ENCODE assay signal across 8 cellular contexts in the genomic region with DNA sequence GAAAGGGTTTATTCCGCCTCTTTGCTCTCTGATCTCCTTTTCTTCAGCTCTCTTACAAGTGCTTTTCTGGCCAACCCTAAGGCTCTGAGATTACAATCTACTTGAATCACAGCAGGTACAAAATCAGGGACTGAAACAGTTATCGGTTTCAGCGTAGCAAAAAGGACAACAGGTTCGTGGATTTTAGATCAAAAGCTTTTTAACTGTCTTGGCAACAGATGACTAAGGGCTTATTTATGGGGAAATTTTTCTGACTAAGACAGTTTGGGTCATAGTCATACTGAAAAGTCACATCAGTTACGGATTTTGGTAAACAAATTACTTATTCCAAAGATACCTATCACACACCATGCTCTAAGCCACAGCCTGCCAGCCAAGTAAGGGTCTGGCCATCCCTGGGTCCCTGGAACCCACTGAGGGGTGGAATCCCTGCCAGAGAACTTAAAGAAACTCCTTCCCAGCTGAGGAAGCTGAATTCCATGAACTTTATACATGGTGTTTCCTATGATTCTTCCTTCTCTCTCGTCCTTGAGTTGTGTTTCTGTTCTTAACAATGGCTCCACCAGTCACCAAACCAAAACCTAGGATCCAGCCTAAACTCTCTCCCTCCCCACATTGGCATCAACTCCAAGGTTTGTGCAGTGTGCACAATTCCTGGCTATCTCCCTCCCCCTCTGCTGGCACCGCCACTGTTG.
DNase-seq lines count a peak whose midpoint lies in the region; ATAC-seq and TF ChIP-seq lines count a peak whose summit lies in the region.

No MANE protein-coding gene starts in this region.

- POLR2A ChIA-PET in OCI-LY7 (lab: Charles Lee), result interaction anchor here (0.6 to 1.3 kb wide), 4 partner anchors 11 to 100 kb away, joined by 3 to 4 read pairs (median 4); no protein-coding TSS in a partner anchor

- no peaks in the 10 kb centered on the region for H3K9me3 Mint-ChIP-seq in nephron progenitor cell

- H3K9me3 ChIP-seq in OCI-LY7 (ENCODE audit: low read length), result no peaks in the 10 kb centered on the region

- CTCF ChIA-PET in OCI-LY7 (lab: Charles Lee; ENCODE audit: unreplicated experiment), result no interaction called here

- H3K4me3 ChIP-seq in OCI-LY7 (ENCODE audit: low read depth, low read length, poor library complexity, severe bottlenecking), result peak overlapping the region; percentile 81

- DNase-seq in activated CD4-positive, alpha-beta T cell treated with anti-CD3 and anti-CD28 coated beads for 4 hours, result peak; percentile 36 to 39
- DNase-seq in activated CD4-positive, alpha-beta T cell treated with anti-CD3 and anti-CD28 coated beads, Interleukin-2, amount 50 U/mL, for 4 hours, result no peak
- DNase-seq in OCI-LY7 (ENCODE audit: low spot score), result no peak
- DNase-seq in nephron progenitor cell, result no peak
- DNase-seq in ecto neural progenitor cell (ENCODE audit: low spot score), result no peak
- no peak for DNase-seq in superior temporal gyrus (ENCODE audit: extremely low spot score)

- no peak overlapping the region; the same call in 1 of the 2 replicates for H2AFZ ChIP-seq in OCI-LY7 (ENCODE audit: low read length)

- peaks cover 36% of the 10 kb centered on the region for H3K4me1 Mint-ChIP-seq in nephron progenitor cell

- TF ChIP-seq CTCF in OCI-LY7 (conservative IDR thresholded peaks at IDR 0.05; ENCODE audit: low read length), result no peak
- TF ChIP-seq CTCF in nephron progenitor cell (IDR thresholded peaks at IDR 0.05), result no peak

- no peaks in the 10 kb centered on the region for H3K9me2 ChIP-seq in OCI-LY7 (ENCODE audit: insufficient read depth, low read length)

- H3K4me2 ChIP-seq in OCI-LY7 (ENCODE audit: low read length), result peak overlapping the region; percentile 93

- BruUV-seq in OCI-LY7 (replicated peaks; lab: Mats Ljungman, UMichigan), result no TSS peak

- peak overlapping the region; percentile 92 for H3K4me3 Mint-ChIP-seq in nephron progenitor cell

- peaks cover 33% of the 10 kb centered on the region for H3K79me2 ChIP-seq in OCI-LY7 (ENCODE audit: insufficient read depth, low read depth, low read length)

- peaks cover 64% of the 10 kb centered on the region for H3K4me1 ChIP-seq in OCI-LY7 (ENCODE audit: insufficient read depth, low read length, poor library complexity, severe bottlenecking)

- no peak overlapping the region for H3K27ac Mint-ChIP-seq in nephron progenitor cell

- peaks cover 10% of the 10 kb centered on the region for H3K36me3 Mint-ChIP-seq in nephron progenitor cell (ENCODE audit: low read depth)

- H3K36me3 ChIP-seq in OCI-LY7 (ENCODE audit: insufficient read depth, low read length), result peaks cover 30% of the 10 kb centered on the region

- no peak overlapping the region for H3K27ac ChIP-seq in OCI-LY7 (ENCODE audit: low read depth, low read length, poor library complexity, severe bottlenecking)
- H3K27ac ChIP-seq in cingulate gyrus (ENCODE audit: low read depth, low read length), result peak overlapping the region; percentile 15

- intact Hi-C loops in OCI-LY7 (cut with micrococcal nuclease; ENCODE audit: unreplicated experiment), result no loop called here

- H4K20me1 ChIP-seq in OCI-LY7 (ENCODE audit: insufficient read depth, low read length), result peaks cover 15% of the 10 kb centered on the region

- H3K27me3 Mint-ChIP-seq in nephron progenitor cell (ENCODE audit: low read depth, poor library complexity), result peaks cover 26% of the 10 kb centered on the region

- ATAC-seq in HG02642 (IDR thresholded peaks at IDR 0.05; ENCODE audit: poor library complexity, unreplicated experiment), result peak; percentile 28

Comparison
In these comparisons a context has a peak if more than half of its experiments do, and no peak if none do; other contexts are left out.
1. DNase-seq: peak in activated CD4-positive, alpha-beta T cell treated with anti-CD3 and anti-CD28 coated beads for 4 hours (2 of 2); none in activated CD4-positive, alpha-beta T cell treated with anti-CD3 and anti-CD28 coated beads, Interleukin-2, amount 50 U/mL, for 4 hours (0 of 2), OCI-LY7 (single experiment), nephron progenitor cell (single experiment), ecto neural progenitor cell (single experiment) and superior temporal gyrus (single experiment).